Comparison of ENCODE assay signal across 10 cellular contexts in genomic region chr12:52042706-52043385, GRCh38. TPM values are rescaled to one million over a fixed set of nuclear protein-coding genes. Genes with fewer than 3 reads are reported as not detected.
DNase-seq lines count a peak whose midpoint lies in the region; ATAC-seq and TF ChIP-seq lines count a peak whose summit lies in the region.
"Had no signal": no experiment of that assay in that cellular context is flagged by ENCODE, and none has a peak within 500 bp of the region (broad histone marks: within the 10 kb centered on the region; RNA-seq: fewer than 3 reads in every experiment).

No MANE protein-coding gene starts in this region.

- 70 to 72% methylated on average over 3 to 4 of the region's 8 CpGs for WGBS in gastroesophageal sphincter (ENCODE audit: low coverage in 1 of 2), 2 donors

- peak; percentile 35 for DNase-seq in NCI-H2107 treated with DMSO at 0.1 percent for 48 hours (lab: John Stamatoyannopoulos, UW; ENCODE audit: unreplicated experiment)
- DNase-seq in NCI-H2107 (lab: John Stamatoyannopoulos, UW), result no peak

- ATAC-seq in gastroesophageal sphincter (no peak), GM18870 (IDR thresholded peaks at IDR 0.05; ENCODE audit: unreplicated experiment) (no peak), HG03045 (IDR thresholded peaks at IDR 0.05; ENCODE audit: unreplicated experiment) (no peak), GM19023 (IDR thresholded peaks at IDR 0.05; ENCODE audit: unreplicated experiment) (no peak)

- H3K4me1 ChIP-seq in OCI-LY3 (ENCODE audit: low read length) (peaks cover 31% of the 10 kb centered on the region), gastroesophageal sphincter (peaks cover 5 to 85% (median 40%) of the 10 kb centered on the region in 3 donors), stomach smooth muscle (ENCODE audit: control insufficient read depth, insufficient read depth, low read length) (peaks cover 62% of the 10 kb centered on the region)

- peak overlapping the region; percentile 59 for H3K4me3 ChIP-seq in OCI-LY3 (ENCODE audit: low read length)
- no peak overlapping the region for H3K4me3 ChIP-seq in gastroesophageal sphincter
- peak overlapping the region in 1 of 2 donors; percentile 8 for H3K4me3 ChIP-seq in stomach smooth muscle (ENCODE audit: low read length in 2 of 2)

- H3K27me3 ChIP-seq in OCI-LY3 (ENCODE audit: low read depth, low read length) (no peaks in the 10 kb centered on the region), gastroesophageal sphincter (no peaks in the 10 kb centered on the region), stomach smooth muscle (ENCODE audit: control insufficient read depth in 1 of 2, insufficient read depth in 2 of 2, low read length in 2 of 2) (no peaks in the 10 kb centered on the region)
- H3K27me3 ChIP-seq: MG63 had no signal

- H3K36me3 ChIP-seq in OCI-LY3 (replicated peaks; ENCODE audit: low read depth, low read length) (no peaks in the 10 kb centered on the region), gastroesophageal sphincter (no peaks in the 10 kb centered on the region), stomach smooth muscle (ENCODE audit: control insufficient read depth in 2 of 2, insufficient read depth in 2 of 2, low read length in 2 of 2) (no peaks in the 10 kb centered on the region)
- H3K36me3 ChIP-seq: MG63 had no signal

- H3K9ac ChIP-seq in OCI-LY3 (ENCODE audit: low read length) (no peak overlapping the region; the same call in 1 of the 2 replicates), stomach smooth muscle (ENCODE audit: low read length in 2 of 2) (peak overlapping the region in 1 of 2 donors; percentile 36)

- H2AFZ ChIP-seq in OCI-LY3 (ENCODE audit: low read depth, low read length), result no peak overlapping the region

- no peak overlapping the region for H3K27ac ChIP-seq in OCI-LY3 (ENCODE audit: low read length)
- peak overlapping the region; percentile 88 to 98 (median 95) for H3K27ac ChIP-seq in gastroesophageal sphincter
- H3K27ac ChIP-seq in stomach smooth muscle (ENCODE audit: low read length), result peak overlapping the region; percentile 95

- H4K20me1 ChIP-seq in OCI-LY3 (ENCODE audit: insufficient read depth, low read length), result no peaks in the 10 kb centered on the region

- no peak for TF ChIP-seq EP300 in gastroesophageal sphincter (IDR thresholded peaks at IDR 0.05)

- H3K9me3 ChIP-seq in OCI-LY3 (ENCODE audit: insufficient read depth, low read length) (no peaks in the 10 kb centered on the region), gastroesophageal sphincter (no peaks in the 10 kb centered on the region), stomach smooth muscle (ENCODE audit: control insufficient read depth in 2 of 2, low read length in 2 of 2) (no peaks in the 10 kb centered on the region)
- H3K9me3 ChIP-seq: MG63 had no signal

- TF ChIP-seq POLR2A in gastroesophageal sphincter (IDR thresholded peaks at IDR 0.05), result no peak

- H3K4me2 ChIP-seq in OCI-LY3 (ENCODE audit: low read length), result peak overlapping the region; percentile 67

- no peak for TF ChIP-seq CTCF in OCI-LY3 (IDR thresholded peaks at IDR 0.05; ENCODE audit: low read depth, low read length)
- TF ChIP-seq CTCF in gastroesophageal sphincter (IDR thresholded peaks at IDR 0.05), result no peak

- H3K79me2 ChIP-seq in OCI-LY3 (ENCODE audit: low read length), result no peaks in the 10 kb centered on the region

RNA-seq across cellular contexts. Expression of gene NR4A1, which starts 8.4 kb away (rescaled TPM):
- 10 to 100 TPM; 29.9 to 67.2 (median 35.2) TPM for total RNA-seq in gastroesophageal sphincter

RNA-seq across cellular contexts. Expression of gene ATG101, which starts 26.9 kb away (rescaled TPM):
- total RNA-seq in gastroesophageal sphincter, result 10 to 100 TPM; 36.7 to 60.2 (median 52.6) TPM

RNA-seq across cellular contexts. Expression of gene TAMALIN, which starts 36.1 kb away (rescaled TPM):
- total RNA-seq in gastroesophageal sphincter, result 10 to 100 TPM; 11.8 to 18.0 (median 16.1) TPM

RNA-seq across cellular contexts. Expression of gene SMIM41, which starts 36.7 kb away (rescaled TPM):
- total RNA-seq in gastroesophageal sphincter, result 10 to 100 TPM in 1 of 4 donors, 1 to 10 TPM in 3; 4.0 to 12.8 (median 4.6) TPM
- total RNA-seq: A172 had no signal
